In the genomic region with DNA sequence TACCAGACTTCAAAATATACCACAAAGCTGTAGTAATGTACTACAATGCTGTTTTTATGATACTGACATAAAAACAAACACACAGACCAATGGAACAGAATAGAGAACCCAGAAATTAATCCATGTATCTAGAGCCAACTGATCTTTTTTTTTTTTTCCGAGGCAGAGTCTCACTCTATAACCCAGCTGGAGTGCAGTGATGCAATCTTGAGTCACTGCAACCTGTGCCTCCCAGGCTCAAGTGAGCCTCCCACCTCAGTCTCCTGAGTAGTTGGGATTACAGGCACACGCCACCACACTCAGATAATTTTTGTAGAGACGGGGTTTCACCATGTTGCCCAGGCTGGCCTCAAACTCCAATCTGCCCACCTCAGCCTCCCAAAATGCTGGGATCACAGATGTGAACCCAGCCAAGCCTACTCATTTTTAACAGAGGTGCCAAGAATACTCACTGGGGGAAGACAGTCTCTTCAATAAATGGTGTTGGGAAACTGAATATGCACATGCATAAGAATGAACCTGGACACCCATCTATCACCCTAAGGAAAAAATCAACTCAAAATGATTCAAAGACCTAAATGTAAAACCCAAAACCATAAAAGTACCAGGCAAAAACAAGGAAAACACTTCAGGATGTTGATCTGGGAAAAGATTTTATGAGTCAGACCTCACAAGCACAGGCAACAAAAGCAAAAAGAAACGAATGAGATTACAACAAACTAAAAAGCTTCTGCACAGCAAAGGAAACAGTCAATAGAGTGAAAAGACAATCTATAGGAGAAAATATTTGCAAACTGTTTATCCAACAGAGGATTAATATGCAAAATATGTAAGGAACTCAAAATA, we compare ENCODE assay signal across 12 cellular contexts.
DNase-seq lines count a peak whose midpoint lies in the region; ATAC-seq, FAIRE-seq and TF ChIP-seq lines count a peak whose summit lies in the region.
"Had no signal": no experiment of that assay in that cellular context is flagged by ENCODE, and none has a peak within 500 bp of the region (broad histone marks: within the 10 kb centered on the region; RNA-seq: fewer than 3 reads in every experiment).

No MANE protein-coding gene starts in this region.

- dilution Hi-C loops in keratinocyte (cut with MboI; ENCODE audit: extremely low pct_ligation_motif_present, low sequenced_read_pairs) = no loop called here

- H4K20me1 ChIP-seq in GM23248 (ENCODE audit: insufficient read depth) = no peaks in the 10 kb centered on the region
- H4K20me1 ChIP-seq in keratinocyte (ENCODE audit: control insufficient read depth, extremely low read depth, insufficient read depth, low read length) = no peaks in the 10 kb centered on the region

- DNase-seq in GM23248 (peak; percentile 67), MG63 (peak; percentile 81), brain microvascular endothelial cell (peak; percentile 79), keratinocyte (ENCODE audit: low read depth, low spot score) (peak; percentile 13), NCI-H1694 (lab: John Stamatoyannopoulos, UW) (no peak)
- DNase-seq: midbrain, NCI-H2171, psoas muscle had no signal

- no peak overlapping the region for H3K4me3 ChIP-seq in GM23248
- H3K4me3 ChIP-seq in MG63 = no peak overlapping the region
- no peak overlapping the region for H3K4me3 ChIP-seq in brain microvascular endothelial cell (ENCODE audit: low read depth, low read length)
- H3K4me3 ChIP-seq in keratinocyte (ENCODE audit: control insufficient read depth in 2 of 3, extremely low read depth in 1 of 3, insufficient read depth in 2 of 3, low read depth in 1 of 3, low read length in 3 of 3) = no peak overlapping the region
- H3K4me3 ChIP-seq: psoas muscle had no signal

- TF ChIP-seq CTCF in brain microvascular endothelial cell (IDR thresholded peaks at IDR 0.05; ENCODE audit: low read depth, low read length, missing control alignments) (no peak), keratinocyte (optimal IDR thresholded peaks at IDR 0.05 in 1 of 3, IDR thresholded peaks at IDR 0.05 in 1 of 3, conservative IDR thresholded peaks at IDR 0.05 in 1 of 3; ENCODE audit: extremely low read depth in 1 of 3, insufficient read depth in 2 of 3, low read length in 3 of 3) (no peak)

- H3K4me1 ChIP-seq in GM23248 (ENCODE audit: insufficient read depth) (peaks cover 12% of the 10 kb centered on the region; the same call in 1 of the 2 replicates), keratinocyte (ENCODE audit: control insufficient read depth, extremely low read depth, insufficient read depth, low read length) (peaks cover 10% of the 10 kb centered on the region)
- H3K4me1 ChIP-seq: psoas muscle had no signal

- H3K9me2 ChIP-seq in GM23248 (ENCODE audit: insufficient read depth) = no peaks in the 10 kb centered on the region

- H3K79me2 ChIP-seq in GM23248 (ENCODE audit: insufficient read depth) = peaks cover 23% of the 10 kb centered on the region
- H3K79me2 ChIP-seq in keratinocyte (ENCODE audit: control insufficient read depth, insufficient read depth, low read length) = no peaks in the 10 kb centered on the region

- H3F3A ChIP-seq in GM23248 (ENCODE audit: insufficient read depth) = peaks cover 14% of the 10 kb centered on the region

- H3K9me3 ChIP-seq in GM23248 (ENCODE audit: low read depth) (no peaks in the 10 kb centered on the region), MG63 (peaks cover 18% of the 10 kb centered on the region), keratinocyte (ENCODE audit: control insufficient read depth, low read depth, low read length) (no peaks in the 10 kb centered on the region)

- no peak for ATAC-seq in GM18870 (IDR thresholded peaks at IDR 0.05; ENCODE audit: unreplicated experiment)
- ATAC-seq in HG02870 (IDR thresholded peaks at IDR 0.05; ENCODE audit: unreplicated experiment) = no peak
- ATAC-seq in GM18873 (IDR thresholded peaks at IDR 0.05; ENCODE audit: low FRiP score, unreplicated experiment) = no peak
- ATAC-seq: psoas muscle, Right ventricle myocardium inferior had no signal

- H3K27ac ChIP-seq in GM23248 (no peak overlapping the region), brain microvascular endothelial cell (peak overlapping the region; percentile 46), keratinocyte (ENCODE audit: control insufficient read depth, insufficient read depth, low read length) (peak overlapping the region; percentile 39)
- H3K27ac ChIP-seq: psoas muscle had no signal

- peak; percentile 26 for FAIRE-seq in keratinocyte (lab: Jason Lieb, UNC)

- H3K9ac ChIP-seq in GM23248 = no peak overlapping the region
- H3K9ac ChIP-seq in keratinocyte (ENCODE audit: control insufficient read depth, extremely low read depth, insufficient read depth, low read length) = no peak overlapping the region

- H3K4me2 ChIP-seq in GM23248 (ENCODE audit: unreplicated experiment) (no peak overlapping the region), keratinocyte (ENCODE audit: control insufficient read depth, extremely low read depth, insufficient read depth, low read depth, low read length) (peak overlapping the region; percentile 34)

- H3K36me3 ChIP-seq in GM23248 (ENCODE audit: low read depth) (no peaks in the 10 kb centered on the region), MG63 (no peaks in the 10 kb centered on the region; the same call in none of the 2 replicates), brain microvascular endothelial cell (replicated peaks) (no peaks in the 10 kb centered on the region), keratinocyte (ENCODE audit: control insufficient read depth in 2 of 2, extremely low read depth in 1 of 2, insufficient read depth in 2 of 2, low read length in 2 of 2) (no peaks in the 10 kb centered on the region)

- no peak overlapping the region for H2AFZ ChIP-seq in GM23248
- H2AFZ ChIP-seq in keratinocyte (ENCODE audit: control insufficient read depth, low read length) = no peak overlapping the region

- H3K27me3 ChIP-seq in GM23248 (replicated peaks; ENCODE audit: insufficient read depth) = no peaks in the 10 kb centered on the region
- H3K27me3 ChIP-seq in MG63 = no peaks in the 10 kb centered on the region
- H3K27me3 ChIP-seq in brain microvascular endothelial cell (replicated peaks) = no peaks in the 10 kb centered on the region
- no peaks in the 10 kb centered on the region for H3K27me3 ChIP-seq in keratinocyte (ENCODE audit: control insufficient read depth, extremely low read depth, insufficient read depth, low read length)

- H3K9me1 ChIP-seq in keratinocyte (ENCODE audit: control insufficient read depth, extremely low read depth, insufficient read depth, low read length) = no peaks in the 10 kb centered on the region

- WGBS in GM23248 (ENCODE audit: low coverage in 1 of 2, low lambda C conversion rate in 2 of 2, missing lambda C conversion rate in 2 of 2), 2 experiments = 40 to 59% methylated on average over 4 of the region's 4 CpGs

- in situ Hi-C loops in GM23248 (cut with MboI) = loop anchor here (10.0 kb wide), 1 partner anchor 518 kb away; no protein-coding TSS in a partner anchor
- in situ Hi-C loops in brain microvascular endothelial cell (cut with HindIII; ENCODE audit: low pct_ligation_motif_present, low sequenced_read_pairs) = loop anchor here (25.0 kb wide), 1 partner anchor 175 kb away; no protein-coding TSS in a partner anchor
